Comparison of ENCODE assay signal across 25 cellular contexts in genomic region chr20:9807176-9807575, GRCh38. TPM values are rescaled to one million over a fixed set of nuclear protein-coding genes. Genes with fewer than 3 reads are reported as not detected.
"Had no signal": no experiment of that assay in that cellular context is flagged by ENCODE, and none has a peak within 500 bp of the region (broad histone marks: within the 10 kb centered on the region; RNA-seq: fewer than 3 reads in every experiment).

No MANE protein-coding gene starts in this region.

- H3K4me1 ChIP-seq: heart left ventricle, parathyroid adenoma, testis, tibial nerve, upper lobe of right lung, vagina had no signal

- H3K27ac ChIP-seq: heart left ventricle, parathyroid adenoma, testis, tibial nerve, upper lobe of right lung, vagina had no signal

- H3K27me3 ChIP-seq: dorsolateral prefrontal cortex, heart left ventricle, testis, tibial nerve, upper lobe of right lung, vagina had no signal

- DNase-seq: cortex of kidney; effector CD8-positive, alpha-beta T cell; foreskin melanocyte; heart left ventricle; hippocampal formation; left colon; left ventricle myocardium superior; mesenchymal stem cell; midbrain; naive B cell; nephron progenitor cell; right cardiac atrium; stimulated activated CD4-positive, alpha-beta T cell treated with anti-CD3 and anti-CD28 coated beads, Interleukin-1b, Interleukin-23, amount 100 ng/mL, for 48 hours; stimulated activated CD4-positive, alpha-beta T cell treated with anti-CD3 and anti-CD28 coated beads, Interleukin-4, amount 100 ng/mL, for 24 hours; stimulated activated naive CD8-positive, alpha-beta T cell treated with anti-CD3 and anti-CD28 coated beads, Interleukin-15, amount 100 ng/mL, for 72 hours; testis; upper lobe of right lung had no signal

- H3K27ac Mint-ChIP-seq: naive B cell; nephron progenitor cell; stimulated activated memory B cell treated with anti-CD40 and anti-IgM and Interleukin-4, amounts not matched to agents 10 μg/mL and 1 μg/mL and 100 μg/mL, for 72 hours; stimulated activated naive CD8-positive, alpha-beta T cell treated with anti-CD3 and anti-CD28 coated beads, Interleukin-15, amount 100 ng/mL, for 72 hours had no signal

- H3K36me3 ChIP-seq: heart left ventricle, tibial nerve, upper lobe of right lung, vagina had no signal

- ATAC-seq: heart left ventricle; left colon; left ventricle myocardium superior; right cardiac atrium; stimulated activated memory B cell treated with anti-CD40 and anti-IgM and Interleukin-4, amounts not matched to agents 10 μg/mL and 1 μg/mL and 100 μg/mL, for 72 hours; stimulated activated naive CD8-positive, alpha-beta T cell treated with anti-CD3 and anti-CD28 coated beads, Interleukin-15, amount 100 ng/mL, for 72 hours; upper lobe of right lung had no signal

- H3K9me3 ChIP-seq: testis, tibial nerve, upper lobe of right lung, vagina had no signal

- H3K4me3 ChIP-seq: dorsolateral prefrontal cortex, heart left ventricle, lung, testis, tibial nerve, upper lobe of right lung, vagina had no signal

- H3K4me3 Mint-ChIP-seq: naive B cell; nephron progenitor cell; stimulated activated memory B cell treated with anti-CD40 and anti-IgM and Interleukin-4, amounts not matched to agents 10 μg/mL and 1 μg/mL and 100 μg/mL, for 72 hours; stimulated activated naive CD8-positive, alpha-beta T cell treated with anti-CD3 and anti-CD28 coated beads, Interleukin-15, amount 100 ng/mL, for 72 hours had no signal

- H3K27me3 Mint-ChIP-seq: stimulated activated memory B cell treated with anti-CD40 and anti-IgM and Interleukin-4, amounts not matched to agents 10 μg/mL and 1 μg/mL and 100 μg/mL, for 72 hours had no signal

- H3K4me1 Mint-ChIP-seq: naive B cell; nephron progenitor cell; stimulated activated memory B cell treated with anti-CD40 and anti-IgM and Interleukin-4, amounts not matched to agents 10 μg/mL and 1 μg/mL and 100 μg/mL, for 72 hours; stimulated activated naive CD8-positive, alpha-beta T cell treated with anti-CD3 and anti-CD28 coated beads, Interleukin-15, amount 100 ng/mL, for 72 hours had no signal

- H3K36me3 Mint-ChIP-seq: naive B cell; stimulated activated memory B cell treated with anti-CD40 and anti-IgM and Interleukin-4, amounts not matched to agents 10 μg/mL and 1 μg/mL and 100 μg/mL, for 72 hours had no signal

RNA-seq across cellular contexts. Expression of gene PAK5, which starts 31.7 kb away (rescaled TPM):
- total RNA-seq: heart left ventricle, left colon, left ventricle myocardium superior, omental fat pad, subcutaneous adipose tissue had no signal
